ENCODE assay signal across 17 cellular contexts in the genomic region with DNA sequence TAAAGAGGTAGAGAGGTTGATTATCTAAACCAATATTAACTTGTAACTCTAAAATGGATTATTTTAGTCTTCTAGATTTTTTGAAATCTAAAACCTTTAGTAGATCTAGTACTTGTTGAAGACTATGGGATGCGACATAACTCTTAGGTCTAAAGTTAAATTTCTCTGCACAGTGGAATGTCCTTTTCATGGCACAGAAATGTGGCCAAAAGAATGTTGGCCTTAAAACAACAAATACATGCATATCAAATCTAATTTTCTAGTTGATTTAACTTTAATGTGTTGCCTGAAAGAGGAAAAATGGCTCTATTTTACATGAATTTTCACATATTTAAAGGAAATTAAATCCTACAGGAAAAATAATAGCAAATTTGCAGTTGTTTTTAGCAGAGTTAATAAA.
"Had no signal": no experiment of that assay in that cellular context is flagged by ENCODE, and none has a peak within 500 bp of the region (broad histone marks: within the 10 kb centered on the region; RNA-seq: fewer than 3 reads in every experiment).

No MANE protein-coding gene starts in this region.

- H3K4me3 Mint-ChIP-seq: activated CD8-positive, alpha-beta memory T cell treated with anti-CD3 and anti-CD28 coated beads, Interleukin-2, amount 10 ng/mL, durations not matched to agents 7 days and 5 days; activated T-cell treated with anti-CD3 and anti-CD28 coated beads, Interleukin-2, amount 50 U/mL, for 24 hours; central memory CD8-positive, alpha-beta T cell; stimulated activated memory B cell treated with anti-CD40 and anti-IgM and Interleukin-4, amounts not matched to agents 10 μg/mL and 1 μg/mL and 100 μg/mL, for 72 hours had no signal

- H3K4me3 ChIP-seq: body of pancreas, smooth muscle cell, tibial nerve, vagina had no signal

- H3K27me3 Mint-ChIP-seq: activated CD8-positive, alpha-beta memory T cell treated with anti-CD3 and anti-CD28 coated beads, Interleukin-2, amount 10 ng/mL, durations not matched to agents 7 days and 5 days; activated T-cell treated with anti-CD3 and anti-CD28 coated beads, Interleukin-2, amount 50 U/mL, for 24 hours; central memory CD8-positive, alpha-beta T cell; naive B cell; stimulated activated memory B cell treated with anti-CD40 and anti-IgM and Interleukin-4, amounts not matched to agents 10 μg/mL and 1 μg/mL and 100 μg/mL, for 72 hours had no signal

- H3K9me3 Mint-ChIP-seq: activated T-cell treated with anti-CD3 and anti-CD28 coated beads, Interleukin-2, amount 50 U/mL, for 24 hours; central memory CD8-positive, alpha-beta T cell; naive B cell; stimulated activated memory B cell treated with anti-CD40 and anti-IgM and Interleukin-4, amounts not matched to agents 10 μg/mL and 1 μg/mL and 100 μg/mL, for 72 hours had no signal

- H3K4me1 ChIP-seq: body of pancreas had no signal

- H3K36me3 ChIP-seq: vagina had no signal

- H3K4me2 ChIP-seq: smooth muscle cell had no signal

- H3K27me3 ChIP-seq: body of pancreas, foreskin keratinocyte, neutrophil, tibial nerve, vagina had no signal

- ATAC-seq: activated CD8-positive, alpha-beta memory T cell treated with anti-CD3 and anti-CD28 coated beads, Interleukin-2, amount 10 ng/mL, durations not matched to agents 7 days and 5 days; body of pancreas; esophagus mucosa; foreskin keratinocyte; right cardiac atrium; stimulated activated memory B cell treated with anti-CD40 and anti-IgM and Interleukin-4, amounts not matched to agents 10 μg/mL and 1 μg/mL and 100 μg/mL, for 72 hours had no signal

- H3K27ac Mint-ChIP-seq: activated CD8-positive, alpha-beta memory T cell treated with anti-CD3 and anti-CD28 coated beads, Interleukin-2, amount 10 ng/mL, durations not matched to agents 7 days and 5 days had no signal

- H3K9me3 ChIP-seq: body of pancreas, neutrophil, tibial nerve, vagina had no signal

- DNase-seq: activated CD4-positive, alpha-beta T cell treated with anti-CD3 and anti-CD28 coated beads for 1 hour; activated CD4-positive, alpha-beta T cell treated with anti-CD3 and anti-CD28 coated beads, Interleukin-2, amount 50 U/mL, for 48 hours; activated CD8-positive, alpha-beta memory T cell treated with anti-CD3 and anti-CD28 coated beads, Interleukin-2, amount 10 ng/mL, durations not matched to agents 7 days and 5 days; activated effector memory CD4-positive, alpha-beta T cell treated with anti-CD3 and anti-CD28 coated beads, Interleukin-2, amount 50 U/mL, for 16 hours; activated T-cell treated with anti-CD3 and anti-CD28 coated beads, Interleukin-2, amount 50 U/mL, for 24 hours; body of pancreas; foreskin keratinocyte; head of caudate nucleus; naive B cell; right cardiac atrium had no signal

- H3K27ac ChIP-seq: body of pancreas, foreskin keratinocyte, neutrophil, tibial nerve, vagina had no signal
